8 cellular contexts compared by ENCODE assay signal in genomic region chr2:29115797-29116781, GRCh38. TPM values are rescaled to one million over a fixed set of nuclear protein-coding genes. Genes with fewer than 3 reads are reported as not detected.
DNase-seq lines count a peak whose midpoint lies in the region; ATAC-seq, FAIRE-seq and TF ChIP-seq lines count a peak whose summit lies in the region.

No MANE protein-coding gene starts in this region.

- H3K4me3 ChIP-seq in SK-N-MC (peak overlapping the region; percentile 85), heart right ventricle (peak overlapping the region; percentile 43 to 88 (median 74))

- H3K36me3 ChIP-seq in SK-N-MC (ENCODE audit: insufficient read depth, low read length), result no peaks in the 10 kb centered on the region
- H3K36me3 ChIP-seq in heart right ventricle, result no peaks in the 10 kb centered on the region

- ATAC-seq in HG03135 (IDR thresholded peaks at IDR 0.05; ENCODE audit: unreplicated experiment) (peak; percentile 38), heart right ventricle (peak; percentile 19 to 49 (median 37))
- peak; percentile 52 for ATAC-seq in activated naive CD8-positive, alpha-beta T cell treated with anti-CD3 and anti-CD28 coated beads, Interleukin-2, amount 50 U/mL, for 24 hours

- peak overlapping the region; percentile 91 for H3K27ac Mint-ChIP-seq in activated naive CD8-positive, alpha-beta T cell treated with anti-CD3 and anti-CD28 coated beads, Interleukin-2, amount 50 U/mL, for 24 hours

- peaks cover 5% of the 10 kb centered on the region for H3K27me3 Mint-ChIP-seq in activated naive CD8-positive, alpha-beta T cell treated with anti-CD3 and anti-CD28 coated beads, Interleukin-2, amount 50 U/mL, for 24 hours

- H3K4me1 Mint-ChIP-seq in activated naive CD8-positive, alpha-beta T cell treated with anti-CD3 and anti-CD28 coated beads, Interleukin-2, amount 50 U/mL, for 24 hours, result peaks cover 50% of the 10 kb centered on the region

- no peaks in the 10 kb centered on the region for H3K9me3 Mint-ChIP-seq in activated naive CD8-positive, alpha-beta T cell treated with anti-CD3 and anti-CD28 coated beads, Interleukin-2, amount 50 U/mL, for 24 hours

- H3K27me3 ChIP-seq in heart right ventricle, result peaks cover 0 to 8% (median 0%) of the 10 kb centered on the region in 7 donors

- peak; percentile 33 for DNase-seq in GM18507 (ENCODE audit: extremely low spot score, insufficient read length, low read depth)
- peak; percentile 34 for DNase-seq in SK-N-MC (ENCODE audit: low read depth, low spot score)
- peak; percentile 52 for DNase-seq in activated naive CD8-positive, alpha-beta T cell treated with anti-CD3 and anti-CD28 coated beads, Interleukin-2, amount 50 U/mL, for 24 hours
- DNase-seq in heart right ventricle, result peak; percentile 30 to 54
- DNase-seq in pons (ENCODE audit: low spot score), result peak; percentile 92
- DNase-seq in ureter (ENCODE audit: low spot score), result peak; percentile 73

- WGBS in heart right ventricle, 2 donors, result 8 to 13% methylated on average over 40 to 53 of the region's 53 CpGs

- H3K4me1 ChIP-seq in heart right ventricle, result peaks cover 0 to 55% (median 34%) of the 10 kb centered on the region in 9 donors

- TF ChIP-seq CTCF in 22Rv1 (IDR thresholded peaks at IDR 0.05) (no peak), heart right ventricle (IDR thresholded peaks at IDR 0.05) (no peak)

- FAIRE-seq in GM18507 (lab: Jason Lieb, UNC), result peak; percentile 89

- H3K9me3 ChIP-seq in SK-N-MC (ENCODE audit: low read depth, low read length), result no peaks in the 10 kb centered on the region
- H3K9me3 ChIP-seq in heart right ventricle, result no peaks in the 10 kb centered on the region

- peak overlapping the region; percentile 90 for H3K4me3 Mint-ChIP-seq in activated naive CD8-positive, alpha-beta T cell treated with anti-CD3 and anti-CD28 coated beads, Interleukin-2, amount 50 U/mL, for 24 hours

- H3K36me3 Mint-ChIP-seq in activated naive CD8-positive, alpha-beta T cell treated with anti-CD3 and anti-CD28 coated beads, Interleukin-2, amount 50 U/mL, for 24 hours (ENCODE audit: low read depth), result peaks cover 5% of the 10 kb centered on the region

- intact Hi-C loops in heart right ventricle (cut with DNase I), result loop anchor here in 3 of 10 donors (1.0 to 10.0 kb wide), 4 partner anchors 49 to 135 kb away; partner anchors contain the start of gene TOGARAM2 (in 1 of the 3)

- H3K9ac ChIP-seq in SK-N-MC (ENCODE audit: insufficient read length), result peak overlapping the region; percentile 73

- H3K27ac ChIP-seq in 22Rv1 (peak overlapping the region; percentile 63), SK-N-MC (0 out of 2 replicates have a peak overlapping the region, but pooled peaks have one; percentile 3), heart right ventricle (peak overlapping the region; percentile 6 to 93 (median 84))

RNA-seq across cellular contexts. Expression of gene CLIP4, which starts 0.9 kb away (rescaled TPM):
- total RNA-seq in heart right ventricle (10 to 100 TPM; 31.8 to 55.2 (median 45.2) TPM), ureter (32.8 TPM)
- 10 to 100 TPM in 1 of 2 donors, 1 to 10 TPM in 1; 8.3 to 11.2 TPM for polyA plus RNA-seq in heart right ventricle

RNA-seq across cellular contexts. Expression of gene PCARE, which starts 41.8 kb away (rescaled TPM):
- 1 to 10 TPM in 7 of 10 donors, under 1 TPM in 3; 0.20 to 3.3 (median 1.2) TPM for total RNA-seq in heart right ventricle
- polyA plus RNA-seq in heart right ventricle, result under 1 TPM; 0.04 to 0.29 TPM
- total RNA-seq in ureter, result not detected

Comparison
In these comparisons a context has a peak if more than half of its experiments do, and no peak if none do; other contexts are left out.
1. Peak in every context shown above with its lines: DNase-seq, ATAC-seq, H3K4me3 ChIP-seq and H3K27ac ChIP-seq.
2. H3K27ac ChIP-seq: peak in every context shown above with its lines; median percentile 84 in heart right ventricle; 63 in 22Rv1; 3 in SK-N-MC.
3. DNase-seq: peak in every context shown above with its lines; median percentile 92 in pons; 73 in ureter; 52 in activated naive CD8-positive, alpha-beta T cell treated with anti-CD3 and anti-CD28 coated beads, Interleukin-2, amount 50 U/mL, for 24 hours; 42 in heart right ventricle; 34 in SK-N-MC; 33 in GM18507.